ENCODE assay signal across 8 cellular contexts in genomic region chrX:44872319-44872816, GRCh38. TPM values are rescaled to one million over a fixed set of nuclear protein-coding genes. Genes with fewer than 3 reads are reported as not detected.
DNase-seq lines count a peak whose midpoint lies in the region; ATAC-seq, FAIRE-seq and TF ChIP-seq lines count a peak whose summit lies in the region.

No MANE protein-coding gene starts in this region.

- H3K4me3 ChIP-seq in CD8-positive, alpha-beta memory T cell (ENCODE audit: low read length) = peak overlapping the region; percentile 53

- peaks cover 35 to 44% (median 37%) of the 10 kb centered on the region in 3 donors for H3K4me1 Mint-ChIP-seq in CD8-positive, alpha-beta memory T cell
- H3K4me1 Mint-ChIP-seq in activated B cell treated with CpG ODN at 0.5 μM for 24 hours = peaks cover 22% of the 10 kb centered on the region
- peaks cover 0 to 3% of the 10 kb centered on the region in 2 donors for H3K4me1 Mint-ChIP-seq in effector memory CD8-positive, alpha-beta T cell (ENCODE audit: low read depth in 2 of 2)

- peak overlapping the region; percentile 96 to 100 (median 99) for H3K4me3 Mint-ChIP-seq in CD8-positive, alpha-beta memory T cell
- peak overlapping the region; percentile 90 for H3K4me3 Mint-ChIP-seq in activated B cell treated with CpG ODN at 0.5 μM for 24 hours
- H3K4me3 Mint-ChIP-seq in effector memory CD8-positive, alpha-beta T cell = peak overlapping the region; percentile 86

- FAIRE-seq in HTR-8/SVneo (lab: Jason Lieb, UNC) = no peak

- peaks cover 14% of the 10 kb centered on the region for H3K4me1 ChIP-seq in CD8-positive, alpha-beta memory T cell (ENCODE audit: insufficient read depth, low read length)

- ATAC-seq in GM19397 (IDR thresholded peaks at IDR 0.05; ENCODE audit: unreplicated experiment) (peak; percentile 31), HG03457 (IDR thresholded peaks at IDR 0.05; ENCODE audit: unreplicated experiment) (peak; percentile 15), activated B cell treated with CpG ODN at 0.5 μM for 24 hours (ENCODE audit: low read depth) (peak; percentile 20)
- ATAC-seq in effector memory CD8-positive, alpha-beta T cell (replicated peaks) = peak; percentile 29

- no peaks in the 10 kb centered on the region for H3K9me3 Mint-ChIP-seq in CD8-positive, alpha-beta memory T cell
- no peaks in the 10 kb centered on the region for H3K9me3 Mint-ChIP-seq in activated B cell treated with CpG ODN at 0.5 μM for 24 hours
- no peaks in the 10 kb centered on the region for H3K9me3 Mint-ChIP-seq in effector memory CD8-positive, alpha-beta T cell

- peaks cover 0 to 6% (median 0%) of the 10 kb centered on the region in 3 donors for H3K36me3 Mint-ChIP-seq in CD8-positive, alpha-beta memory T cell
- peaks cover 3% of the 10 kb centered on the region for H3K36me3 Mint-ChIP-seq in activated B cell treated with CpG ODN at 0.5 μM for 24 hours (ENCODE audit: low read depth)
- peaks cover 11% of the 10 kb centered on the region for H3K36me3 Mint-ChIP-seq in effector memory CD8-positive, alpha-beta T cell (ENCODE audit: insufficient read depth)

- H3K27ac ChIP-seq in CD8-positive, alpha-beta memory T cell (ENCODE audit: low read depth, low read length) = peak overlapping the region; percentile 81
- peak overlapping the region; percentile 82 for H3K27ac ChIP-seq in temporal lobe (ENCODE audit: low read depth, low read length)

- DNase-seq in CD8-positive, alpha-beta memory T cell = peak in 2 of 5 donors; percentile 63 to 67
- DNase-seq in activated B cell treated with CpG ODN at 0.5 μM for 24 hours (peak; percentile 51), midbrain (lab: John Stamatoyannopoulos, UW) (peak; percentile 60), HTR-8/SVneo (ENCODE audit: insufficient read length, low spot score) (no peak)
- DNase-seq in effector memory CD8-positive, alpha-beta T cell = peak; percentile 14 to 23 (median 19)

- peak overlapping the region; percentile 95 to 99 (median 98) for H3K27ac Mint-ChIP-seq in CD8-positive, alpha-beta memory T cell
- H3K27ac Mint-ChIP-seq in activated B cell treated with CpG ODN at 0.5 μM for 24 hours = peak overlapping the region; percentile 88
- H3K27ac Mint-ChIP-seq in effector memory CD8-positive, alpha-beta T cell = peak overlapping the region; percentile 91 to 94

- no peaks in the 10 kb centered on the region for H3K27me3 Mint-ChIP-seq in CD8-positive, alpha-beta memory T cell
- H3K27me3 Mint-ChIP-seq in activated B cell treated with CpG ODN at 0.5 μM for 24 hours = no peaks in the 10 kb centered on the region
- H3K27me3 Mint-ChIP-seq in effector memory CD8-positive, alpha-beta T cell = no peaks in the 10 kb centered on the region

- CTCF ChIA-PET in CD8-positive, alpha-beta memory T cell (lab: Charles Lee) = interaction anchor here (0.7 to 1.8 kb wide), 2 partner anchors 27 to 195 kb away, joined by 3 to 4 read pairs; no protein-coding TSS in a partner anchor
- CTCF ChIA-PET in activated B cell treated with CpG ODN at 0.5 μM for 24 hours (lab: Charles Lee) = no interaction called here

- no peak for TF ChIP-seq CTCF in activated B cell treated with CpG ODN at 0.5 μM for 24 hours (IDR thresholded peaks at IDR 0.05)

- H3K36me3 ChIP-seq in CD8-positive, alpha-beta memory T cell (ENCODE audit: insufficient read depth, low read length) = no peaks in the 10 kb centered on the region

- intact Hi-C loops in activated B cell treated with CpG ODN at 0.5 μM for 24 hours (cut with micrococcal nuclease) = loop anchor here (2.0 to 5.0 kb wide), 2 partner anchors 35 to 330 kb away; partner anchors contain the start of gene FUNDC1

- POLR2A ChIA-PET in CD8-positive, alpha-beta memory T cell (lab: Charles Lee) = interaction anchor here (0.6 to 0.9 kb wide), 5 partner anchors 96 to 228 kb away, joined by 3 to 4 read pairs (median 4); no protein-coding TSS in a partner anchor
- POLR2A ChIA-PET in activated B cell treated with CpG ODN at 0.5 μM for 24 hours (lab: Charles Lee) = interaction anchor here (0.6 to 1.5 kb wide), 21 partner anchors 9 to 887 kb away, joined by 3 to 9 read pairs (median 4); no protein-coding TSS in a partner anchor

- H3K27me3 ChIP-seq in CD8-positive, alpha-beta memory T cell (ENCODE audit: insufficient read depth, low read length, poor library complexity, severe bottlenecking) = no peaks in the 10 kb centered on the region

- H3K9me3 ChIP-seq in CD8-positive, alpha-beta memory T cell (ENCODE audit: low read length) = no peaks in the 10 kb centered on the region

RNA-seq across cellular contexts. Expression of gene KDM6A, which starts 0.6 kb away (rescaled TPM):
- 10 to 100 TPM; 20.7 to 21.5 TPM for total RNA-seq in CD8-positive, alpha-beta memory T cell
- 23.7 TPM for polyA plus RNA-seq in CD8-positive, alpha-beta memory T cell
- total RNA-seq in activated B cell treated with CpG ODN at 0.5 μM for 24 hours (32.1 and 36.0 TPM in 2 replicates), temporal lobe (31.7 TPM)

RNA-seq across cellular contexts. Expression of gene DUSP21, which starts 28.5 kb away (rescaled TPM):
- total RNA-seq in CD8-positive, alpha-beta memory T cell = not detected
- polyA plus RNA-seq in CD8-positive, alpha-beta memory T cell = not detected
- total RNA-seq in activated B cell treated with CpG ODN at 0.5 μM for 24 hours (not detected in 2 replicates), temporal lobe (not detected)
